In genomic region chr10:102450374-102451104, GRCh38 we compare ENCODE assay signal across 8 cellular contexts. TPM values are rescaled to one million over a fixed set of nuclear protein-coding genes. Genes with fewer than 3 reads are reported as not detected.
DNase-seq lines count a peak whose midpoint lies in the region; ATAC-seq, FAIRE-seq and TF ChIP-seq lines count a peak whose summit lies in the region.

No MANE protein-coding gene starts in this region.

- POLR2A ChIA-PET in activated B cell treated with CpG ODN at 0.5 μM for 24 hours (lab: Charles Lee), result interaction anchor here (0.6 to 6.2 kb wide), 22 partner anchors 10 to 329 kb away, joined by 3 to 104 read pairs (median 5); partner anchors contain the start of genes ACTR1A, CUEDC2, FBXL15 and GBF1

- H3K79me2 ChIP-seq in ACC112 (ENCODE audit: control insufficient read depth, insufficient read depth, low read length, unreplicated experiment), result peaks cover 2% of the 10 kb centered on the region
- peaks cover 1% of the 10 kb centered on the region for H3K79me2 ChIP-seq in keratinocyte (ENCODE audit: control insufficient read depth, insufficient read depth, low read length)

- peak overlapping the region; percentile 97 for H3K4me2 ChIP-seq in keratinocyte (ENCODE audit: control insufficient read depth, extremely low read depth, insufficient read depth, low read depth, low read length)

- no peaks in the 10 kb centered on the region for H4K20me1 ChIP-seq in keratinocyte (ENCODE audit: control insufficient read depth, extremely low read depth, insufficient read depth, low read length)

- no peaks in the 10 kb centered on the region for H3K9me3 Mint-ChIP-seq in activated B cell treated with CpG ODN at 0.5 μM for 24 hours

- dilution Hi-C loops in keratinocyte (cut with MboI; ENCODE audit: extremely low pct_ligation_motif_present, low sequenced_read_pairs), result no loop called here

- CTCF ChIA-PET in activated B cell treated with CpG ODN at 0.5 μM for 24 hours (lab: Charles Lee), result interaction anchor here (0.6 to 2.1 kb wide), 6 partner anchors 16 to 220 kb away, joined by 3 to 10 read pairs (median 4); partner anchors contain the start of gene CUEDC2

- H3K4me3 ChIP-seq in ACC112 (ENCODE audit: low read depth, low read length) (peak overlapping the region; percentile 99), keratinocyte (ENCODE audit: control insufficient read depth in 2 of 3, extremely low read depth in 1 of 3, insufficient read depth in 2 of 3, low read depth in 1 of 3, low read length in 3 of 3) (peak overlapping the region; percentile 73 to 100 (median 75))

- H3K27me3 ChIP-seq in ACC112 (ENCODE audit: insufficient read depth, low read length) (no peaks in the 10 kb centered on the region), keratinocyte (ENCODE audit: control insufficient read depth, extremely low read depth, insufficient read depth, low read length) (no peaks in the 10 kb centered on the region)

- peaks cover 21% of the 10 kb centered on the region for H3K36me3 Mint-ChIP-seq in activated B cell treated with CpG ODN at 0.5 μM for 24 hours (ENCODE audit: low read depth)

- TF ChIP-seq CTCF in activated B cell treated with CpG ODN at 0.5 μM for 24 hours (IDR thresholded peaks at IDR 0.05), result no peak
- TF ChIP-seq CTCF in keratinocyte (optimal IDR thresholded peaks at IDR 0.05 in 1 of 3, IDR thresholded peaks at IDR 0.05 in 1 of 3, conservative IDR thresholded peaks at IDR 0.05 in 1 of 3; ENCODE audit: extremely low read depth in 1 of 3, insufficient read depth in 2 of 3, low read length in 3 of 3), result no peak

- no peaks in the 10 kb centered on the region for H3K36me3 ChIP-seq in ACC112 (ENCODE audit: insufficient read depth, low read length)
- no peaks in the 10 kb centered on the region for H3K36me3 ChIP-seq in keratinocyte (ENCODE audit: control insufficient read depth in 2 of 2, extremely low read depth in 1 of 2, insufficient read depth in 2 of 2, low read length in 2 of 2)

- peak overlapping the region; percentile 92 for H3K4me3 Mint-ChIP-seq in activated B cell treated with CpG ODN at 0.5 μM for 24 hours

- no peaks in the 10 kb centered on the region for H3K9me1 ChIP-seq in keratinocyte (ENCODE audit: control insufficient read depth, extremely low read depth, insufficient read depth, low read length)

- intact Hi-C loops in activated B cell treated with CpG ODN at 0.5 μM for 24 hours (cut with micrococcal nuclease), result loop anchor here (1.0 kb wide), 4 partner anchors 11 to 56 kb away; partner anchors contain the start of gene ACTR1A

- H3K4me1 ChIP-seq in ACC112 (ENCODE audit: control insufficient read depth, insufficient read depth, low read length, unreplicated experiment), result peaks cover 34% of the 10 kb centered on the region
- peaks cover 23% of the 10 kb centered on the region for H3K4me1 ChIP-seq in keratinocyte (ENCODE audit: control insufficient read depth, extremely low read depth, insufficient read depth, low read length)

- no peaks in the 10 kb centered on the region for H3K27me3 Mint-ChIP-seq in activated B cell treated with CpG ODN at 0.5 μM for 24 hours

- ATAC-seq in GM18861 (IDR thresholded peaks at IDR 0.05; ENCODE audit: unreplicated experiment), result peak; percentile 78
- peak; percentile 62 for ATAC-seq in HG03066 (IDR thresholded peaks at IDR 0.05; ENCODE audit: low read depth, unreplicated experiment)
- ATAC-seq in activated B cell treated with CpG ODN at 0.5 μM for 24 hours (ENCODE audit: low read depth), result peak; percentile 82

- DNase-seq in NCI-H2171 treated with DMSO at 0.1 percent for 48 hours (lab: John Stamatoyannopoulos, UW), result peak; percentile 77
- peak; percentile 84 for DNase-seq in activated B cell treated with CpG ODN at 0.5 μM for 24 hours
- peak in 57 of 61 donors; percentile 20 to 91 (median 71) for DNase-seq in caudate nucleus (lab: John Stamatoyannopoulos, UW)
- DNase-seq in keratinocyte (ENCODE audit: low read depth, low spot score), result no peak
- peak; percentile 58 to 78 (median 74) for DNase-seq in stimulated activated CD4-positive, alpha-beta T cell treated with anti-CD3 and anti-CD28 coated beads, Interleukin-12 subunit alpha, Interleukin-12 subunit beta, amount 100 ng/mL, for 48 hours (ENCODE audit: low read depth in 2 of 3, low spot score in 1 of 3)

- peaks cover 24% of the 10 kb centered on the region for H3K4me1 Mint-ChIP-seq in activated B cell treated with CpG ODN at 0.5 μM for 24 hours

- FAIRE-seq in keratinocyte (lab: Jason Lieb, UNC), result no peak

- H3K27ac Mint-ChIP-seq in activated B cell treated with CpG ODN at 0.5 μM for 24 hours, result peak overlapping the region; percentile 94

- H3K9me3 ChIP-seq in keratinocyte (ENCODE audit: control insufficient read depth, low read depth, low read length), result no peaks in the 10 kb centered on the region

- H3K27ac ChIP-seq in ACC112 (ENCODE audit: low read depth, low read length) (no peak overlapping the region), caudate nucleus (ENCODE audit: low read depth, low read length) (peak overlapping the region; percentile 77), keratinocyte (ENCODE audit: control insufficient read depth, insufficient read depth, low read length) (peak overlapping the region; percentile 85)

- peak overlapping the region; percentile 93 for H2AFZ ChIP-seq in ACC112 (ENCODE audit: low read length, unreplicated experiment)
- peak overlapping the region; percentile 92 for H2AFZ ChIP-seq in keratinocyte (ENCODE audit: control insufficient read depth, low read length)

- peak overlapping the region; percentile 87 for H3K9ac ChIP-seq in keratinocyte (ENCODE audit: control insufficient read depth, extremely low read depth, insufficient read depth, low read length)

RNA-seq across cellular contexts. Expression of gene C10orf95, which starts 0.8 kb away (rescaled TPM):
- total RNA-seq in activated B cell treated with CpG ODN at 0.5 μM for 24 hours, result 0.35 and 0.51 TPM in 2 replicates
- 0.60 to 0.81 TPM (median 0.63 TPM) in 3 replicates for polyA plus RNA-seq in keratinocyte
- 0.24 TPM for polyA plus RNA-seq in keratinocyte (2011; ENCODE audit: low read depth)
- 0.43 and 0.78 TPM in 2 replicates for polyA plus RNA-seq in keratinocyte (2011; cell fraction: cytosol; rRNA removed)
- 0.27 and 0.52 TPM in 2 replicates for polyA plus RNA-seq in keratinocyte (2011; cell fraction: nucleus; rRNA removed)
- 0.83 and 2.1 TPM in 2 replicates for polyA plus RNA-seq in keratinocyte (2012; ENCODE audit: low replicate concordance)
- polyA minus RNA-seq in keratinocyte, result 0.26 to 0.99 TPM (median 0.43 TPM) in 3 replicates
- polyA minus RNA-seq in keratinocyte (2011; cell fraction: cytosol; rRNA and poly(A)+ RNA removed), result not detected
- polyA minus RNA-seq in keratinocyte (2011; cell fraction: nucleus; rRNA and poly(A)+ RNA removed), result 0.39 and 0.42 TPM in 2 replicates

RNA-seq across cellular contexts. Expression of gene CUEDC2, which starts 18.2 kb away (rescaled TPM):
- 43.7 and 46.0 TPM in 2 replicates for total RNA-seq in activated B cell treated with CpG ODN at 0.5 μM for 24 hours
- polyA plus RNA-seq in keratinocyte, result 35.8 to 77.3 TPM (median 46.6 TPM) in 3 replicates
- 12.7 TPM for polyA plus RNA-seq in keratinocyte (2011; ENCODE audit: low read depth)
- 43.1 and 74.9 TPM in 2 replicates for polyA plus RNA-seq in keratinocyte (2011; cell fraction: cytosol; rRNA removed)
- polyA plus RNA-seq in keratinocyte (2011; cell fraction: nucleus; rRNA removed), result 57.2 and 68.1 TPM in 2 replicates
- 30.2 and 63.8 TPM in 2 replicates for polyA plus RNA-seq in keratinocyte (2012; ENCODE audit: low replicate concordance)
- polyA minus RNA-seq in keratinocyte, result 30.5 to 34.5 TPM (median 33.6 TPM) in 3 replicates
- polyA minus RNA-seq in keratinocyte (2011; cell fraction: cytosol; rRNA and poly(A)+ RNA removed), result 55.1 TPM
- 10.6 and 15.3 TPM in 2 replicates for polyA minus RNA-seq in keratinocyte (2011; cell fraction: nucleus; rRNA and poly(A)+ RNA removed)

RNA-seq across cellular contexts. Expression of gene FBXL15, which starts 29.9 kb away (rescaled TPM):
- 15.7 and 18.9 TPM in 2 replicates for total RNA-seq in activated B cell treated with CpG ODN at 0.5 μM for 24 hours
- polyA plus RNA-seq in keratinocyte, result 3.1 to 4.9 TPM (median 3.5 TPM) in 3 replicates
- polyA plus RNA-seq in keratinocyte (2011; ENCODE audit: low read depth), result 1.6 TPM
- polyA plus RNA-seq in keratinocyte (2011; cell fraction: cytosol; rRNA removed), result 1.5 and 7.8 TPM in 2 replicates
- 4.3 and 7.1 TPM in 2 replicates for polyA plus RNA-seq in keratinocyte (2011; cell fraction: nucleus; rRNA removed)
- 4.7 and 5.6 TPM in 2 replicates for polyA plus RNA-seq in keratinocyte (2012; ENCODE audit: low replicate concordance)
- polyA minus RNA-seq in keratinocyte, result 0.33 to 0.74 TPM (median 0.66 TPM) in 3 replicates
- 8.4 TPM for polyA minus RNA-seq in keratinocyte (2011; cell fraction: cytosol; rRNA and poly(A)+ RNA removed)
- polyA minus RNA-seq in keratinocyte (2011; cell fraction: nucleus; rRNA and poly(A)+ RNA removed), result 2.8 and 3.0 TPM in 2 replicates

RNA-seq across cellular contexts. Expression of gene PSD, which starts 32.0 kb away (rescaled TPM):
- 1.4 and 1.5 TPM in 2 replicates for total RNA-seq in activated B cell treated with CpG ODN at 0.5 μM for 24 hours
- polyA plus RNA-seq in keratinocyte, result 0.10 to 0.81 TPM (median 0.11 TPM) in 3 replicates
- polyA plus RNA-seq in keratinocyte (2011; ENCODE audit: low read depth), result 0.46 TPM
- polyA plus RNA-seq in keratinocyte (2011; cell fraction: cytosol; rRNA removed), result 0.11 and 0.19 TPM in 2 replicates
- polyA plus RNA-seq in keratinocyte (2011; cell fraction: nucleus; rRNA removed), result 0.56 and 0.69 TPM in 2 replicates
- polyA plus RNA-seq in keratinocyte (2012; ENCODE audit: low replicate concordance), result 0.71 and 1.0 TPM in 2 replicates
- 0.07 TPM in 1 of 3 replicates, not detected in the others for polyA minus RNA-seq in keratinocyte
- not detected for polyA minus RNA-seq in keratinocyte (2011; cell fraction: cytosol; rRNA and poly(A)+ RNA removed)
- 0.42 and 0.54 TPM in 2 replicates for polyA minus RNA-seq in keratinocyte (2011; cell fraction: nucleus; rRNA and poly(A)+ RNA removed)

RNA-seq across cellular contexts. Expression of gene ACTR1A, which starts 52.0 kb away (rescaled TPM):
- 55.1 and 71.9 TPM in 2 replicates for total RNA-seq in activated B cell treated with CpG ODN at 0.5 μM for 24 hours
- 160 to 229 TPM (median 162 TPM) in 3 replicates for polyA plus RNA-seq in keratinocyte
- 21.8 TPM for polyA plus RNA-seq in keratinocyte (2011; ENCODE audit: low read depth)
- polyA plus RNA-seq in keratinocyte (2011; cell fraction: cytosol; rRNA removed), result 138 and 153 TPM in 2 replicates
- polyA plus RNA-seq in keratinocyte (2011; cell fraction: nucleus; rRNA removed), result 160 and 173 TPM in 2 replicates
- 64.3 and 139 TPM in 2 replicates for polyA plus RNA-seq in keratinocyte (2012; ENCODE audit: low replicate concordance)
- 163 to 238 TPM (median 196 TPM) in 3 replicates for polyA minus RNA-seq in keratinocyte
- 128 TPM for polyA minus RNA-seq in keratinocyte (2011; cell fraction: cytosol; rRNA and poly(A)+ RNA removed)
- polyA minus RNA-seq in keratinocyte (2011; cell fraction: nucleus; rRNA and poly(A)+ RNA removed), result 79.6 and 122 TPM in 2 replicates
